In the genomic region with DNA sequence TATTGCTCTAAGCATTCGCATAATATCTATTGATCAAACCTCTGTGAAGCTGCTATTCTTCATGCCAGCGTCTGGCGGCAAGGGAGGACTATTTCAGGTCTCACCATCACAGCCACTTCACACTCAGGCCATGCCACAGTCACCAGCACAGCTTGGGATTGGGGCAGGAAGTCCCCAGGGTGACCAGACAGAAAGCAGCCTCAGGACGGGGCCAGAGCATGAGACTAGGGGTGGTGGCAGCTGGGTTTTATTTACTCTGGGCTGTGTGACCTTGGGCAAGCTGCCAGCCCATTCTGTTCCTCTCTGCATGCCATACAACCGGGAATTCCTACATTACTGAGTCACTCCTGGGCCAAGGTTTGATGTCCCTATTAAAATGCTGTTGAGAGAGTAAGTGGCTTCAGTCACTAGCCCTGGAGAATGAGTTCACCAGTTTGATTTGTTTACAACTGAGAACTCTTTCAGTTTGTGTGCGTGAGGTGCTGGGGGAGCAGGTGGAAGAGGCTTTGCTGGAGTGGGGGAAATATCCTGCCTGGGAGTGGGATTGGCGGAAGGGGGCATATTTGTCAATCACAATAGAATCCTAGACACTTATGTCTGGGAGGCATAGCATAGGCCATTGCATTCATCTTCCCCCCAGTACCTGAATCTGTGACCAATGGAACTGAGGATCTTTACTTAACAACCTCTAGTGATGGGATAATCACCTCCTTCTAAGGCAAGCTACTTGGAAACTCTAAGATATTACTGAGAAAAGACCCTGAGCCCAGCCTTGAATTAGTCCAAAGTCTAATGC, we compare ENCODE assay signal across 8 cellular contexts.
DNase-seq lines count a peak whose midpoint lies in the region; ATAC-seq and TF ChIP-seq lines count a peak whose summit lies in the region.

No MANE protein-coding gene starts in this region.

- peak; percentile 5 for DNase-seq in AG09309 (ENCODE audit: low read depth)
- peak; percentile 79 for DNase-seq in HS-27A (ENCODE audit: low read depth)
- DNase-seq in hepatocyte (ENCODE audit: low spot score): peak; percentile 81
- DNase-seq in coronary artery (ENCODE audit: low spot score): no peak
- no peak for DNase-seq in stimulated activated naive CD4-positive, alpha-beta T cell (lab: John Stamatoyannopoulos, UW)
- no peak for DNase-seq in NCI-H146 (lab: John Stamatoyannopoulos, UW)
- no peak for DNase-seq in activated CD4-positive, alpha-beta T cell treated with anti-CD3 and anti-CD28 coated beads for 1 hour

- H3K36me3 ChIP-seq in hepatocyte (replicated peaks; ENCODE audit: insufficient read depth, low read depth): no peaks in the 10 kb centered on the region

- WGBS in hepatocyte (ENCODE audit: low lambda C conversion rate, missing lambda C conversion rate): 54% methylated on average over 7 of the region's 7 CpGs

- H3K9me3 ChIP-seq in hepatocyte (ENCODE audit: low read depth): no peaks in the 10 kb centered on the region

- no peaks in the 10 kb centered on the region for H3K79me2 ChIP-seq in hepatocyte

- TF ChIP-seq CTCF in AG09309 (IDR thresholded peaks at IDR 0.05; ENCODE audit: control insufficient read depth, insufficient read depth, low read depth, low read length, missing control alignments): no peak
- no peak for TF ChIP-seq CTCF in hepatocyte (IDR thresholded peaks at IDR 0.05; ENCODE audit: poor library complexity)
- no peak for TF ChIP-seq CTCF in coronary artery (IDR thresholded peaks at IDR 0.05)

- H3K27me3 ChIP-seq in hepatocyte: no peaks in the 10 kb centered on the region

- H2AFZ ChIP-seq in hepatocyte: no peak overlapping the region

- peaks cover 22% of the 10 kb centered on the region for H3K4me1 ChIP-seq in hepatocyte (ENCODE audit: insufficient read depth)

- peak; percentile 91 for ATAC-seq in SK-N-SH treated with all-trans-retinoic acid at 6 μM for 48 hours

- H3K4me3 ChIP-seq in AG09309 (ENCODE audit: control insufficient read depth, low read depth, low read length) (no peak overlapping the region), hepatocyte (no peak overlapping the region), coronary artery (no peak overlapping the region)

- H3K4me2 ChIP-seq in hepatocyte: peak overlapping the region; percentile 42

- H4K20me1 ChIP-seq in hepatocyte (ENCODE audit: insufficient read depth, poor library complexity, severe bottlenecking): no peaks in the 10 kb centered on the region

- H3K9me2 ChIP-seq in hepatocyte (replicated peaks; ENCODE audit: insufficient read depth): no peaks in the 10 kb centered on the region

- H3K27ac ChIP-seq in hepatocyte (peak overlapping the region; percentile 69), coronary artery (no peak overlapping the region)

TF ChIP-seq in SK-N-SH treated with all-trans-retinoic acid at 6 μM for 48 hours, 23 proteins besides CTCF, POLR2A, EP300 and RAD21:
- TF ChIP-seq TOX (CRISPR knock-in tag; IDR thresholded peaks at IDR 0.05; ENCODE audit: borderline replicate concordance): no peak
- 0 out of 2 replicates have a peak, but pooled peaks have one; percentile 21 for TF ChIP-seq ISL1 (CRISPR knock-in tag; IDR thresholded peaks at IDR 0.05)

Comparison
In these comparisons a context has a peak if more than half of its experiments do, and no peak if none do; other contexts are left out.
1. DNase-seq: peak in AG09309 (single experiment), HS-27A (single experiment) and hepatocyte (single experiment); none in coronary artery (single experiment), stimulated activated naive CD4-positive, alpha-beta T cell (0 of 6), NCI-H146 (single experiment) and activated CD4-positive, alpha-beta T cell treated with anti-CD3 and anti-CD28 coated beads for 1 hour (single experiment).